29 cellular contexts compared by ENCODE assay signal in the genomic region with DNA sequence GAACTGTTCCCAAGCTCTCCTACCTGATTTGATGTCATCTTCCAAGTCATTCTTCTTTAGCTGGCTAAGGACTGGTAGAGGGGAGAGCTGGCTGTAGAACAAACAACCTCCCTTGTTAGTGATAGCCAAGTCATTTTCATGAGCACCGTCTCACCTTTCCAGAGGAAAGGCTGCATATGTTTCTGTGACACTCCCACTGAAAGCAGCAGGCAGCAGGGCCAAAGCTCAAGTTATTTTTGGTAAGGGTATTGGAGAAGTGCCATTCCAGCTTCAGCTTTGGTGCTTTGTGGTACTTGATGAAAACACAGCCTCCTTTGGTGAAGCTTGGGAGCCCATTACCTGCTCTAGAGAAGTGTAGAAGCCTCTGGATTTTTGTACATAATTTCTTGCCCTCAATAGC. TPM values are rescaled to one million over a fixed set of nuclear protein-coding genes. Genes with fewer than 3 reads are reported as not detected.
"Had no signal": no experiment of that assay in that cellular context is flagged by ENCODE, and none has a peak within 500 bp of the region (broad histone marks: within the 10 kb centered on the region; RNA-seq: fewer than 3 reads in every experiment).

No MANE protein-coding gene starts in this region.

- DNase-seq: activated CD4-positive, alpha-beta memory T cell treated with anti-CD3 and anti-CD28 coated beads, Interleukin-2, amount 10 ng/mL, durations not matched to agents 7 days and 5 days; activated CD4-positive, alpha-beta T cell treated with anti-CD3 and anti-CD28 coated beads, Interleukin-2, amount 10 ng/mL, durations not matched to agents 24 days and 14 days; activated CD8-positive, alpha-beta memory T cell treated with anti-CD3 and anti-CD28 coated beads, Interleukin-2, amount 50 U/mL, for 48 hours; activated gamma-delta T cell; activated naive CD4-positive, alpha-beta T cell treated with anti-CD3 and anti-CD28 coated beads, Interleukin-2, amount 10 ng/mL, durations not matched to agents 7 days and 5 days; activated naive CD8-positive, alpha-beta T cell treated with anti-CD3 and anti-CD28 coated beads, Interleukin-2, amount 10 ng/mL, durations not matched to agents 7 days and 5 days; activated T-cell treated with anti-CD3 and anti-CD28 coated beads, Interleukin-2, amount 50 U/mL, for 24 hours; caudate nucleus; effector CD8-positive, alpha-beta T cell; esophagus squamous epithelium; foreskin melanocyte; mammary epithelial cell; natural killer cell; posterior cingulate gyrus; sigmoid colon; stimulated activated CD4-positive, alpha-beta T cell treated with anti-CD3 and anti-CD28 coated beads, Interleukin-15, amount 100 ng/mL, for 24 hours; stimulated activated CD4-positive, alpha-beta T cell treated with anti-CD3 and anti-CD28 coated beads, Interleukin-2, amount 100 ng/mL, for 24 hours; stimulated activated naive B cell treated with anti-CD40 and anti-IgM and Interleukin-4, amounts not matched to agents 10 μg/mL and 1 μg/mL and 100 μg/mL, for 72 hours; stomach; T-helper 17 cell; T1000; tibial artery; upper lobe of right lung; WERI-Rb-1 had no signal

- H3K27me3 ChIP-seq: ascending aorta, sigmoid colon had no signal

- ATAC-seq: activated CD4-positive, CD25-positive, alpha-beta regulatory T cell treated with anti-CD3 and anti-CD28 coated beads, Interleukin-2, amount 50 U/mL, for 24 hours; natural killer cell; stimulated activated naive B cell treated with anti-CD40 and anti-IgM and Interleukin-4, amounts not matched to agents 10 μg/mL and 1 μg/mL and 100 μg/mL, for 72 hours; T-helper 17 cell; upper lobe of right lung had no signal

- H3K4me1 ChIP-seq: ascending aorta, sigmoid colon, upper lobe of right lung had no signal

- H3K27ac ChIP-seq: ascending aorta, epithelial cell of prostate, esophagus squamous epithelium, sigmoid colon, stomach, suprapubic skin, tibial artery, upper lobe of right lung, WERI-Rb-1 had no signal

- H3K36me3 ChIP-seq: ascending aorta, esophagus squamous epithelium, sigmoid colon, stomach, suprapubic skin, tibial artery, upper lobe of right lung, WERI-Rb-1 had no signal

- H3K9me3 ChIP-seq: ascending aorta, esophagus squamous epithelium, sigmoid colon, stomach, suprapubic skin, tibial artery, upper lobe of right lung had no signal

- H3K4me3 ChIP-seq: ascending aorta, esophagus squamous epithelium, sigmoid colon, stomach, suprapubic skin, tibial artery, upper lobe of right lung had no signal

RNA-seq across cellular contexts. Expression of a gene that starts 5.4 kb away (rescaled TPM):
- total RNA-seq: activated CD4-positive, alpha-beta memory T cell treated with anti-CD3 and anti-CD28 coated beads, Interleukin-2, amount 10 ng/mL, durations not matched to agents 7 days and 5 days; activated naive CD8-positive, alpha-beta T cell treated with anti-CD3 and anti-CD28 coated beads, Interleukin-2, amount 10 ng/mL, durations not matched to agents 7 days and 5 days; ascending aorta; dermis microvascular lymphatic vessel endothelial cell; natural killer cell; T-helper 17 cell had no signal
- polyA plus RNA-seq: mammary epithelial cell had no signal
